ENCODE assay signal across 29 cellular contexts in genomic region chr15:76663529-76663928, GRCh38.
"Had no signal": no experiment of that assay in that cellular context is flagged by ENCODE, and none has a peak within 500 bp of the region (broad histone marks: within the 10 kb centered on the region; RNA-seq: fewer than 3 reads in every experiment).

No MANE protein-coding gene starts in this region.

- H3K4me3 ChIP-seq: esophagus squamous epithelium, left ventricle myocardium inferior, lung, mucosa of descending colon, skin epidermis, upper lobe of left lung, vagina had no signal

- H3K4me3 Mint-ChIP-seq: activated CD4-positive, alpha-beta T cell treated with anti-CD3 and anti-CD28 coated beads for 36 hours; activated naive CD8-positive, alpha-beta T cell; activated T-cell treated with anti-CD3 and anti-CD28 coated beads, Interleukin-2, amount 50 U/mL, for 72 hours; nephron; stimulated activated naive CD8-positive, alpha-beta T cell treated with anti-CD3 and anti-CD28 coated beads, Interleukin-15, amount 100 ng/mL, for 72 hours had no signal

- H3K27me3 ChIP-seq: esophagus squamous epithelium, upper lobe of left lung, vagina had no signal

- H3K4me1 Mint-ChIP-seq: stimulated activated naive CD8-positive, alpha-beta T cell treated with anti-CD3 and anti-CD28 coated beads, Interleukin-15, amount 100 ng/mL, for 72 hours had no signal

- H3K36me3 ChIP-seq: vagina had no signal

- FAIRE-seq: bronchial epithelial cell, colon, endometrium, frontal cortex, islet of Langerhans had no signal

- ATAC-seq: activated CD4-positive, alpha-beta T cell treated with anti-CD3 and anti-CD28 coated beads for 36 hours; activated T-cell treated with anti-CD3 and anti-CD28 coated beads, Interleukin-2, amount 50 U/mL, for 72 hours; mucosa of descending colon; sciatic nerve; stimulated activated naive CD8-positive, alpha-beta T cell treated with anti-CD3 and anti-CD28 coated beads, Interleukin-15, amount 100 ng/mL, for 72 hours had no signal

- DNase-seq: activated CD4-positive, alpha-beta T cell treated with anti-CD3 and anti-CD28 coated beads for 36 hours; activated CD4-positive, CD25-positive, alpha-beta regulatory T cell; activated naive CD4-positive, alpha-beta T cell; activated T-cell treated with anti-CD3 and anti-CD28 coated beads for 4 hours; activated T-cell treated with anti-CD3 and anti-CD28 coated beads, Interleukin-2, amount 50 U/mL, for 72 hours; anterior cingulate cortex; effector CD8-positive, alpha-beta T cell; esophagus squamous epithelium; glutamatergic neuron; left ventricle myocardium inferior; mucosa of descending colon; posterior cingulate gyrus; stimulated activated CD4-positive, alpha-beta T cell treated with anti-CD3 and anti-CD28 coated beads, Interleukin-12 subunit alpha, Interleukin-12 subunit beta, amount 100 ng/mL, for 4 hours; stimulated activated CD4-positive, alpha-beta T cell treated with anti-CD3 and anti-CD28 coated beads, Interleukin-4, amount 100 ng/mL, for 1 hour; stimulated activated naive CD8-positive, alpha-beta T cell treated with anti-CD3 and anti-CD28 coated beads, Interleukin-15, amount 100 ng/mL, for 72 hours; substantia nigra; upper lobe of left lung had no signal

- H3K27ac ChIP-seq: epithelial cell of prostate, esophagus squamous epithelium, skin epidermis, upper lobe of left lung, vagina had no signal

- H3K4me1 ChIP-seq: esophagus squamous epithelium, upper lobe of left lung, vagina had no signal

- H3K27me3 Mint-ChIP-seq: activated CD4-positive, alpha-beta T cell treated with anti-CD3 and anti-CD28 coated beads for 36 hours; activated naive CD8-positive, alpha-beta T cell; stimulated activated naive CD8-positive, alpha-beta T cell treated with anti-CD3 and anti-CD28 coated beads, Interleukin-15, amount 100 ng/mL, for 72 hours had no signal

- H3K27ac Mint-ChIP-seq: activated CD4-positive, alpha-beta T cell treated with anti-CD3 and anti-CD28 coated beads for 36 hours; activated naive CD8-positive, alpha-beta T cell; activated T-cell treated with anti-CD3 and anti-CD28 coated beads, Interleukin-2, amount 50 U/mL, for 72 hours; nephron; stimulated activated naive CD8-positive, alpha-beta T cell treated with anti-CD3 and anti-CD28 coated beads, Interleukin-15, amount 100 ng/mL, for 72 hours had no signal

- H3K9me3 ChIP-seq: esophagus squamous epithelium, left ventricle myocardium inferior, mucosa of descending colon, upper lobe of left lung, vagina had no signal
